In the genomic region with DNA sequence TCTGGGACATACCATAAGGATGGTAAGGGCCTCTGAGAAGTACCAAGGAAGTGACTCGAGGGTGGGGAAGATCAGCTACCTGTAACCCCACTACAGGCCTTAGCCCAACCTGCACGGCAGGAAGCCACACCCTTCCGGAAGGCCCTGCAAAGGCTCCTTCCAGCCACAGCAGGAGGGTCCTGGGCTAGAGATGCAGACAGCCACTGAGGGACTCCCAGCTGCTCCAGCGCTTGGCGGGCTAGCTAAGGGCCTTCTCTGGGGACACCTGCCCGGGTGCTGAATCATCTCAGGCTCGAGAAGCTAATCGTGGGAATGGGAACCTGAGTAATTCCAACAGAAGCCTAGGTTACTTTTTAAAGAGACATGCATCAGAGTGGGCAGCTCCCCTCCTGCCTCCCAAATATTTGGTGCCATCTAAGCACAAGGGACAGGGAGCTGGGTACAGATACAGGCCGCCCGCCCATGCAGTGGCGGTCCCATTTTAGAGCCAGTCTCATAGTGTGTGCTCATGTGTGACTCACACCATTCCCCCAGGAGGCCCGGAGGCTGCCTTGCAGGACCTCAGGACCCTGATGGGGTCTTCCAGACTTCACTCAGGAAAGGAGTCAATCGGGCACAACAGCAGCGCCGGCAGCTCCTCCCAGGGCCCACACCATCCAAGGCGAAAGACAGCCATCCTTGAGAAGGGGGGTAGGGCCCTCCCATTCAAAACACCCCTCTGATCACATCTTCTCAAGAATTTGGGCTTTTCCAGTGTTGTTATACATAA, we compare ENCODE assay signal across 8 cellular contexts. TPM values are rescaled to one million over a fixed set of nuclear protein-coding genes. Genes with fewer than 3 reads are reported as not detected.
A peak's percentile ranks its signal among the peaks of the same experiment; 100 is the strongest.
DNase-seq lines count a peak whose midpoint lies in the region; FAIRE-seq and TF ChIP-seq lines count a peak whose summit lies in the region.

No MANE protein-coding gene starts in this region.

- H3K27me3 ChIP-seq in esophagus (ENCODE audit: control insufficient read depth in 1 of 2, insufficient read depth in 2 of 2, low read length in 2 of 2), result no peaks in the 10 kb centered on the region

- FAIRE-seq in frontal cortex (lab: Jason Lieb, UNC), result no peak

- peak overlapping the region; percentile 60 to 69 for H3K27ac ChIP-seq in esophagus (ENCODE audit: low read depth in 2 of 2, low read length in 1 of 2)

- peak; percentile 48 for DNase-seq in T-helper 22 cell (ENCODE audit: low read depth)
- DNase-seq in stimulated activated CD8-positive, alpha-beta memory T cell treated with anti-CD3 and anti-CD28 coated beads, Interleukin-12 subunit alpha, Interleukin-12 subunit beta, amount 100 ng/mL, for 1 hour (ENCODE audit: low read depth), result peak; percentile 31
- no peak for DNase-seq in frontal cortex (ENCODE audit: low spot score in 2 of 2)
- no peak for DNase-seq in SKM-1 treated with dmso at 0.1 percent for 144 hours (lab: John Stamatoyannopoulos, UW; ENCODE audit: unreplicated experiment)
- DNase-seq in OCI-M1 (lab: John Stamatoyannopoulos, UW), result no peak
- no peak for DNase-seq in medulla oblongata (ENCODE audit: extremely low spot score)

- WGBS in esophagus, 2 donors, result 42 to 53% methylated on average over 16 of the region's 16 CpGs

- peak overlapping the region; percentile 21 for H3K4me3 ChIP-seq in GM12875 (ENCODE audit: low read depth, low read length)
- no peak overlapping the region for H3K4me3 ChIP-seq in esophagus (ENCODE audit: low read depth in 1 of 2, low read length in 2 of 2)

- peaks cover 0 to 7% of the 10 kb centered on the region in 2 donors for H3K36me3 ChIP-seq in esophagus (ENCODE audit: control insufficient read depth in 2 of 2, insufficient read depth in 2 of 2, low read length in 1 of 2)

- H3K9me3 ChIP-seq in esophagus (ENCODE audit: control insufficient read depth in 2 of 2, insufficient read depth in 1 of 2, low read depth in 1 of 2, low read length in 1 of 2), result no peaks in the 10 kb centered on the region

- TF ChIP-seq CTCF in GM12875 (IDR thresholded peaks at IDR 0.05; ENCODE audit: borderline replicate concordance, insufficient read depth, low read depth, low read length), result no peak

- peaks cover 8 to 18% of the 10 kb centered on the region in 2 donors for H3K4me1 ChIP-seq in esophagus (ENCODE audit: control insufficient read depth in 2 of 2, insufficient read depth in 2 of 2, low read length in 1 of 2)

RNA-seq across cellular contexts. Expression of a gene that starts 8.0 kb away (rescaled TPM):
- 100 to 1,000 TPM; 107 to 114 TPM for polyA plus RNA-seq in esophagus
- 32.2 TPM for total RNA-seq in frontal cortex

Comparison
In these comparisons a context has a peak if more than half of its experiments do, and no peak if none do; other contexts are left out.
1. DNase-seq: peak in T-helper 22 cell (single experiment) and stimulated activated CD8-positive, alpha-beta memory T cell treated with anti-CD3 and anti-CD28 coated beads, Interleukin-12 subunit alpha, Interleukin-12 subunit beta, amount 100 ng/mL, for 1 hour (single experiment); none in frontal cortex (0 of 2), SKM-1 treated with dmso at 0.1 percent for 144 hours (single experiment), OCI-M1 (single experiment) and medulla oblongata (single experiment).